ENCODE assay signal across 10 cellular contexts in the genomic region with DNA sequence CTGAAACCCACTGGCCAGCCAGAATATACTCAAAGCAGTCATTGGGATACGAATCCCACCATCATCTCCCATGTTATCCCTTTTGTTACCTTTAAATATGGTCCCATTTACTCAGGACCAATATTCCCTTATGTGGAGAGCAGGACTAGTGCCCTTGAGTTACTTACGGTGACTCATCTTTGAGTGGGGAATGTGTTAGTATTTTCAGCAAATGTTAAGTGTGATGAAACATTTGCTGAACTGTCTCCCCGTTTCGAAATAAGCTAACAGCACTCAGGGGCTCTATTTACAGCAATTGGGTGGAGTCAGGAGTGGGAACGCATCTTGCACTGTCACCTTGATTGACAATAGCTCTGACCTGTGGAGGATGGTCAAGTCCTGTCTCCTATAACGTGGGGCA.
A peak's percentile ranks its signal among the peaks of the same experiment; 100 is the strongest.
DNase-seq lines count a peak whose midpoint lies in the region; ATAC-seq, FAIRE-seq and TF ChIP-seq lines count a peak whose summit lies in the region.
"Had no signal": no experiment of that assay in that cellular context is flagged by ENCODE, and none has a peak within 500 bp of the region (broad histone marks: within the 10 kb centered on the region; RNA-seq: fewer than 3 reads in every experiment).

No MANE protein-coding gene starts in this region.

- H2BK5ac ChIP-seq in trophoblast cell (ENCODE audit: low read depth, low read length, poor library complexity), result no peak overlapping the region

- H3K14ac ChIP-seq in trophoblast cell (ENCODE audit: low read length), result no peak overlapping the region

- intact Hi-C loops in Calu3 (cut with micrococcal nuclease; ENCODE audit: unreplicated experiment), result no loop called here

- no peak overlapping the region for H2BK12ac ChIP-seq in trophoblast cell (ENCODE audit: low read length)

- DNase-seq in Calu3, result no peak
- peak; percentile 96 for DNase-seq in NCI-H460 (ENCODE audit: extremely low read depth, low read depth)
- peak; percentile 87 for DNase-seq in epithelial cell of esophagus (ENCODE audit: low read depth)
- DNase-seq in trophoblast cell, result peak; percentile 45 to 83
- DNase-seq in GM12891 (ENCODE audit: insufficient read length, low spot score), result no peak
- DNase-seq: NCI-H146 had no signal

- CTCF ChIA-PET in Calu3 (lab: Charles Lee), result interaction anchor here (1.7 to 2.2 kb wide), 2 partner anchors 23 to 67 kb away, joined by 4 to 7 read pairs; a partner anchor contains a TSS

- H3K4me3 ChIP-seq in epithelial cell of esophagus (ENCODE audit: low read length), result no peak overlapping the region
- H3K4me3 ChIP-seq in trophoblast cell (ENCODE audit: low read depth, low read length), result no peak overlapping the region
- H3K4me3 ChIP-seq: cardiac muscle cell had no signal

- FAIRE-seq in GM12891 (lab: Jason Lieb, UNC), result no peak

- no peaks in the 10 kb centered on the region for H3K79me1 ChIP-seq in trophoblast cell (ENCODE audit: low read length)

- H4K8ac ChIP-seq in trophoblast cell (ENCODE audit: low read depth, low read length), result no peak overlapping the region

- H3K23ac ChIP-seq in trophoblast cell (ENCODE audit: low read length), result no peak overlapping the region

- H3K27me3 ChIP-seq in trophoblast cell (ENCODE audit: insufficient read depth, low read length), result no peaks in the 10 kb centered on the region
- H3K27me3 ChIP-seq: cardiac muscle cell had no signal

- TF ChIP-seq CTCF in Calu3 (IDR thresholded peaks at IDR 0.05; ENCODE audit: unreplicated experiment) (no peak), epithelial cell of esophagus (IDR thresholded peaks at IDR 0.05; ENCODE audit: insufficient read depth, low read depth, low read length, missing control alignments) (no peak)

- H3K4me1 Mint-ChIP-seq in Calu3 (ENCODE audit: low read depth, unreplicated experiment), result peaks cover 16% of the 10 kb centered on the region

- H3K4ac ChIP-seq in trophoblast cell (ENCODE audit: low read depth, low read length), result no peak overlapping the region

- peaks cover 6 to 10% of the 10 kb centered on the region in 2 experiments for H3K4me1 ChIP-seq in trophoblast cell (ENCODE audit: control insufficient read depth in 1 of 2, insufficient read depth in 2 of 2, low read length in 2 of 2)

- H4K12ac ChIP-seq in trophoblast cell (ENCODE audit: low read depth, low read length), result no peak overlapping the region

- peak overlapping the region; percentile 63 for H3K27ac Mint-ChIP-seq in Calu3 (ENCODE audit: unreplicated experiment)

- no peak overlapping the region for H3K18ac ChIP-seq in trophoblast cell (ENCODE audit: low read length)

- peaks cover 2% of the 10 kb centered on the region for H3K9me3 Mint-ChIP-seq in Calu3 (ENCODE audit: low read depth, unreplicated experiment)

- H3K4me2 ChIP-seq in trophoblast cell (ENCODE audit: low read length), result no peak overlapping the region

- TF ChIP-seq POLR2A in GM12891 (IDR thresholded peaks at IDR 0.05; ENCODE audit: low read depth, low read length), result no peak

- H3K36me3 ChIP-seq in trophoblast cell (ENCODE audit: control insufficient read depth in 1 of 2, insufficient read depth in 2 of 2, low read length in 2 of 2), result no peaks in the 10 kb centered on the region
- H3K36me3 ChIP-seq: cardiac muscle cell had no signal

- no peak overlapping the region for H2AK5ac ChIP-seq in trophoblast cell (ENCODE audit: low read length)

- H3K27ac ChIP-seq in trophoblast cell (ENCODE audit: low read depth, low read length), result no peak overlapping the region
- H3K27ac ChIP-seq: cardiac muscle cell had no signal

- H2AFZ ChIP-seq in trophoblast cell (ENCODE audit: insufficient read depth, low read length, poor library complexity), result no peak overlapping the region

- no peaks in the 10 kb centered on the region for H3K27me3 Mint-ChIP-seq in Calu3 (ENCODE audit: unreplicated experiment)

- ATAC-seq in HG02870 (IDR thresholded peaks at IDR 0.05; ENCODE audit: unreplicated experiment) (no peak), GM19463 (IDR thresholded peaks at IDR 0.05; ENCODE audit: unreplicated experiment) (no peak), HG03432 (IDR thresholded peaks at IDR 0.05; ENCODE audit: unreplicated experiment) (no peak)

- H3K9me3 ChIP-seq in trophoblast cell (ENCODE audit: insufficient read depth, low read depth, low read length), result no peaks in the 10 kb centered on the region

- H3K9ac ChIP-seq in trophoblast cell (ENCODE audit: low read length), result peak overlapping the region; percentile 33

- no peak overlapping the region for H2BK120ac ChIP-seq in trophoblast cell (ENCODE audit: insufficient read depth, low read length, poor library complexity)

- H3K4me3 Mint-ChIP-seq in Calu3 (ENCODE audit: low read depth, unreplicated experiment), result no peak overlapping the region

- no peak overlapping the region for H4K91ac ChIP-seq in trophoblast cell (ENCODE audit: low read depth, low read length)

- no TSS peak for BruUV-seq in Calu3 (replicated peaks; lab: Mats Ljungman, UMichigan)

- WGBS in trophoblast cell (ENCODE audit: extremely low coverage, insufficient coverage, insufficient read length), result no CpG with 5 or more reads among the region's 6 CpGs

- no peaks in the 10 kb centered on the region for H3K79me2 ChIP-seq in trophoblast cell (ENCODE audit: control insufficient read depth, insufficient read depth, low read length, poor library complexity)

- H3K36me3 Mint-ChIP-seq in Calu3 (ENCODE audit: insufficient read depth, unreplicated experiment), result no peaks in the 10 kb centered on the region

TF ChIP-seq in GM12891, 5 proteins besides CTCF, POLR2A, EP300 and RAD21:
- TF ChIP-seq SPI1 (IDR thresholded peaks at IDR 0.05; ENCODE audit: low read depth, low read length) (no peak; the same call in 1 of the 2 replicates), PAX5 (IDR thresholded peaks at IDR 0.05; ENCODE audit: insufficient read depth, low read length, severe bottlenecking) (no peak), POU2F2 (IDR thresholded peaks at IDR 0.05; ENCODE audit: low read depth, low read length) (no peak), TAF1 (IDR thresholded peaks at IDR 0.05; ENCODE audit: low read depth, low read length) (no peak), POLR2AphosphoS5 (IDR thresholded peaks at IDR 0.05; ENCODE audit: low read depth, low read length) (no peak)

Comparison
In these comparisons a context has a peak if more than half of its experiments do, and no peak if none do; other contexts are left out.
1. DNase-seq: peak in NCI-H460 (single experiment), epithelial cell of esophagus (single experiment) and trophoblast cell (2 of 2); none in Calu3 (single experiment) and GM12891 (single experiment).